Comparison of ENCODE assay signal across 10 cellular contexts in the genomic region with DNA sequence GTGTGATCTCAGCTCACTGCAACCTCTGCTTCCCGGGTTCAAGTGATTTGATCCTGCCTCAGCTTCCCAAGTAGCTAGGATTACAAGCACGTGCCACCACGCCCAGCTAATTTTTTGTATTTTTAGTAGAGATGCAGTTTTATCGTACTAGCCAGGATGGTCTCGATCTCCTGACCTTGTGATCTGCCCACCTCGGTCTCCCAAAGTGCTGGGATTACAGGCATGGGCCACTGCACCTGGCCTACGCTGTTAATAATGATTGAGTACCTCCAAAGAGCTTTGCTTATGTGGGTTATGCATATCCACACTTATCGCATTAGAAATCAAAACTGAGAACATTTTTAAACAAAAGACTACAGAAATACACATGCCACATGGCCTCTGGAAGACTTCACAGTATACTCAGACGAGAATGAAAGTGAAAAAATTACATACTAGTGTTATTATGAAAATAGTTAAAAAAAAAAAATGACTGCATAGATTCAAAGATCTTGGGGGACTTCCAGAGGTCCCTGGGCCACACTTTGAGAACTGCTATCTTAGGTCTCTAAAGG. TPM values are rescaled to one million over a fixed set of nuclear protein-coding genes. Genes with fewer than 3 reads are reported as not detected.
A peak's percentile ranks its signal among the peaks of the same experiment; 100 is the strongest.
DNase-seq lines count a peak whose midpoint lies in the region; ATAC-seq and FAIRE-seq lines count a peak whose summit lies in the region.
"Had no signal": no experiment of that assay in that cellular context is flagged by ENCODE, and none has a peak within 500 bp of the region (broad histone marks: within the 10 kb centered on the region; RNA-seq: fewer than 3 reads in every experiment).

No MANE protein-coding gene starts in this region.

- peaks cover 14% of the 10 kb centered on the region for H3K4me1 Mint-ChIP-seq in activated naive CD8-positive, alpha-beta T cell (ENCODE audit: low read depth)

- no peaks in the 10 kb centered on the region for H3K9me3 Mint-ChIP-seq in activated naive CD8-positive, alpha-beta T cell (ENCODE audit: low read depth)

- intact Hi-C loops in posterior vena cava (cut with DNase I): no loop called here

- DNase-seq in GM18507 (ENCODE audit: extremely low spot score, insufficient read length, low read depth) (peak; percentile 28), NCI-H69 (lab: John Stamatoyannopoulos, UW) (no peak), posterior vena cava (ENCODE audit: low spot score) (no peak), NCI-H2196 treated with DMSO at 0.1 percent for 48 hours (lab: John Stamatoyannopoulos, UW; ENCODE audit: unreplicated experiment) (no peak)
- DNase-seq in stimulated activated CD4-positive, alpha-beta T cell treated with anti-CD3 and anti-CD28 coated beads, Interleukin-4, amount 100 ng/mL, for 4 hours: no peak

- FAIRE-seq in GM18507 (lab: Jason Lieb, UNC): peak; percentile 59
- FAIRE-seq: endothelial cell of umbilical vein, G401.6 had no signal

- no peaks in the 10 kb centered on the region for H3K27me3 Mint-ChIP-seq in activated naive CD8-positive, alpha-beta T cell

- H3K36me3 Mint-ChIP-seq in activated naive CD8-positive, alpha-beta T cell: peaks cover 12% of the 10 kb centered on the region

- peak overlapping the region; percentile 31 for H3K4me3 Mint-ChIP-seq in activated naive CD8-positive, alpha-beta T cell

- H3K27ac Mint-ChIP-seq in activated naive CD8-positive, alpha-beta T cell: peak overlapping the region; percentile 81

- ATAC-seq in GM19468 (IDR thresholded peaks at IDR 0.05; ENCODE audit: extremely low read depth, unreplicated experiment) (peak; percentile 65), HG03066 (IDR thresholded peaks at IDR 0.05; ENCODE audit: low read depth, unreplicated experiment) (peak; percentile 82)

RNA-seq across cellular contexts. Expression of gene RPP38, which starts 25.4 kb away (rescaled TPM):
- 10 to 100 TPM in 1 of 2 donors, 1 to 10 TPM in 1; 10.0 to 11.2 TPM for total RNA-seq in posterior vena cava

RNA-seq across cellular contexts. Expression of gene ACBD7, which starts 34.0 kb away (rescaled TPM):
- under 1 TPM in 1 of 2 donors, not detected in 1; 0.46 TPM for total RNA-seq in posterior vena cava

RNA-seq across cellular contexts. Expression of gene NMT2, which starts 45.9 kb away (rescaled TPM):
- total RNA-seq in posterior vena cava: 10 to 100 TPM; 15.1 to 18.9 TPM
